In the genomic region with DNA sequence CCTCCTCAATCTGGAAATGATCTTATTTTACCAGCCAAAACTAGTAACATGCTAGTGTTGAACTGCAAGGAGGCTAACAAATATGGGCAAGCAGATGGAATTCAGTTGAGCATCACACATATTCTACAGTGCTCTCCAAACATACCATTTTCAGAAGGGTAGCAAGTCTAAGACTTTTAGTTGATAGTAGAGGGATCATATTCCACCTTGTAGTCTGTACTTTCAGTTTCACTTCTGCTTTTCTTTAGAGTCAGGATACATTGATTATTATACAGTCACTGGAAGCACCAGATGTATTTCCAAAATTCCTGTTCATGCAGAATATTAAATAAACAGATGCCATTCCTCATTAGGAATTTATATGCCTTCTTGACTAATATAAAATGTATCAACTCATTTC, we compare ENCODE assay signal across 13 cellular contexts.
A peak's percentile ranks its signal among the peaks of the same experiment; 100 is the strongest.
DNase-seq lines count a peak whose midpoint lies in the region; ATAC-seq and TF ChIP-seq lines count a peak whose summit lies in the region.
"Had no signal": no experiment of that assay in that cellular context is flagged by ENCODE, and none has a peak within 500 bp of the region (broad histone marks: within the 10 kb centered on the region; RNA-seq: fewer than 3 reads in every experiment).

No MANE protein-coding gene starts in this region.

- no peak overlapping the region for H3K4me2 ChIP-seq in trophoblast cell (ENCODE audit: low read length)

- H3K4me1 ChIP-seq in suprapubic skin = no peaks in the 10 kb centered on the region
- peaks cover 2% of the 10 kb centered on the region in 2 experiments for H3K4me1 ChIP-seq in trophoblast cell (ENCODE audit: control insufficient read depth in 1 of 2, insufficient read depth in 2 of 2, low read length in 2 of 2)

- H3K79me2 ChIP-seq in trophoblast cell (ENCODE audit: control insufficient read depth, insufficient read depth, low read length, poor library complexity) = no peaks in the 10 kb centered on the region

- no peaks in the 10 kb centered on the region for H3K4me1 Mint-ChIP-seq in activated naive CD4-positive, alpha-beta T cell treated with anti-CD3 and anti-CD28 coated beads, Interleukin-2, amount 10 ng/mL, durations not matched to agents 7 days and 5 days

- no peak overlapping the region for H2AFZ ChIP-seq in trophoblast cell (ENCODE audit: insufficient read depth, low read length, poor library complexity)

- no peak overlapping the region for H2BK120ac ChIP-seq in trophoblast cell (ENCODE audit: insufficient read depth, low read length, poor library complexity)

- no peak overlapping the region for H3K14ac ChIP-seq in trophoblast cell (ENCODE audit: low read length)

- CTCF ChIA-PET in activated naive CD4-positive, alpha-beta T cell treated with anti-CD3 and anti-CD28 coated beads, Interleukin-2, amount 10 ng/mL, durations not matched to agents 7 days and 5 days (lab: Charles Lee) = no interaction called here

- ATAC-seq in Right ventricle myocardium inferior = no peak

- no peaks in the 10 kb centered on the region for H3K27me3 Mint-ChIP-seq in activated naive CD4-positive, alpha-beta T cell treated with anti-CD3 and anti-CD28 coated beads, Interleukin-2, amount 10 ng/mL, durations not matched to agents 7 days and 5 days

- H3K18ac ChIP-seq in trophoblast cell (ENCODE audit: low read length) = no peak overlapping the region

- no peaks in the 10 kb centered on the region for H3K9me3 ChIP-seq in suprapubic skin
- no peaks in the 10 kb centered on the region for H3K9me3 ChIP-seq in trophoblast cell (ENCODE audit: insufficient read depth, low read depth, low read length)

- no peak overlapping the region for H4K8ac ChIP-seq in trophoblast cell (ENCODE audit: low read depth, low read length)

- H4K91ac ChIP-seq in trophoblast cell (ENCODE audit: low read depth, low read length) = no peak overlapping the region

- H3K27ac ChIP-seq in suprapubic skin (no peak overlapping the region), trophoblast cell (ENCODE audit: low read depth, low read length) (no peak overlapping the region)

- H2BK12ac ChIP-seq in trophoblast cell (ENCODE audit: low read length) = no peak overlapping the region

- no peak overlapping the region for H4K12ac ChIP-seq in trophoblast cell (ENCODE audit: low read depth, low read length)

- no peak overlapping the region for H3K4me3 Mint-ChIP-seq in activated naive CD4-positive, alpha-beta T cell treated with anti-CD3 and anti-CD28 coated beads, Interleukin-2, amount 10 ng/mL, durations not matched to agents 7 days and 5 days

- H2BK5ac ChIP-seq in trophoblast cell (ENCODE audit: low read depth, low read length, poor library complexity) = no peak overlapping the region

- no peak overlapping the region for H3K27ac Mint-ChIP-seq in activated naive CD4-positive, alpha-beta T cell treated with anti-CD3 and anti-CD28 coated beads, Interleukin-2, amount 10 ng/mL, durations not matched to agents 7 days and 5 days

- H3K27me3 ChIP-seq in suprapubic skin = no peaks in the 10 kb centered on the region
- H3K27me3 ChIP-seq in trophoblast cell (ENCODE audit: insufficient read depth, low read length) = no peaks in the 10 kb centered on the region

- no peak overlapping the region for H3K23ac ChIP-seq in trophoblast cell (ENCODE audit: low read length)

- H3K79me1 ChIP-seq in trophoblast cell (ENCODE audit: low read length) = peaks cover 2% of the 10 kb centered on the region

- intact Hi-C loops in Right ventricle myocardium inferior (cut with DNase I) = no loop called here

- no peaks in the 10 kb centered on the region for H3K9me3 Mint-ChIP-seq in activated naive CD4-positive, alpha-beta T cell treated with anti-CD3 and anti-CD28 coated beads, Interleukin-2, amount 10 ng/mL, durations not matched to agents 7 days and 5 days

- no peak for TF ChIP-seq CTCF in WI38 (IDR thresholded peaks at IDR 0.05; ENCODE audit: low read depth, low read length)
- no peak for TF ChIP-seq CTCF in suprapubic skin (IDR thresholded peaks at IDR 0.05)

- H3K4me3 ChIP-seq in WI38 (ENCODE audit: low read depth, low read length) (peak overlapping the region; percentile 28), suprapubic skin (peak overlapping the region; percentile 1), trophoblast cell (ENCODE audit: low read depth, low read length) (no peak overlapping the region)

- H3K36me3 Mint-ChIP-seq in activated naive CD4-positive, alpha-beta T cell treated with anti-CD3 and anti-CD28 coated beads, Interleukin-2, amount 10 ng/mL, durations not matched to agents 7 days and 5 days = no peaks in the 10 kb centered on the region

- TF ChIP-seq POLR2A in suprapubic skin (IDR thresholded peaks at IDR 0.05) = no peak

- no peak overlapping the region for H3K9ac ChIP-seq in trophoblast cell (ENCODE audit: low read length)

- no peak overlapping the region for H2AK5ac ChIP-seq in trophoblast cell (ENCODE audit: low read length)

- no peak overlapping the region for H3K4ac ChIP-seq in trophoblast cell (ENCODE audit: low read depth, low read length)

- H3K36me3 ChIP-seq in suprapubic skin (no peaks in the 10 kb centered on the region), trophoblast cell (ENCODE audit: control insufficient read depth in 1 of 2, insufficient read depth in 2 of 2, low read length in 2 of 2) (no peaks in the 10 kb centered on the region)

- no peak for TF ChIP-seq EP300 in suprapubic skin (IDR thresholded peaks at IDR 0.05)

- DNase-seq in NOMO-1 treated with DMSO at 0.1 percent for 48 hours (lab: John Stamatoyannopoulos, UW; ENCODE audit: unreplicated experiment) (peak; percentile 41), NOMO-1 treated with dmso at 0.1 percent for 144 hours (lab: John Stamatoyannopoulos, UW; ENCODE audit: unreplicated experiment) (no peak), LoVo (ENCODE audit: low spot score) (peak; percentile 6), suprapubic skin (ENCODE audit: low spot score in 2 of 2) (no peak), Right ventricle myocardium inferior (ENCODE audit: missing footprints) (no peak), trophoblast cell (no peak)
- no peak for DNase-seq in activated naive CD4-positive, alpha-beta T cell treated with anti-CD3 and anti-CD28 coated beads, Interleukin-2, amount 10 ng/mL, durations not matched to agents 7 days and 5 days
- DNase-seq: 8988T; activated CD4-positive, CD25-positive, alpha-beta regulatory T cell treated with anti-CD3 and anti-CD28 coated beads, Interleukin-2, amount 50 U/mL, for 72 hours; activated effector memory CD4-positive, alpha-beta T cell treated with Interleukin-2 at 50 U/mL for 16 hours; GOT3; NCI-H2227 treated with DMSO at 0.1 percent for 48 hours had no signal

Comparison
In these comparisons a context has a peak if more than half of its experiments do, and no peak if none do; other contexts are left out.
1. DNase-seq: peak in NOMO-1 treated with DMSO at 0.1 percent for 48 hours (single experiment) and LoVo (single experiment); none in NOMO-1 treated with dmso at 0.1 percent for 144 hours (single experiment), suprapubic skin (0 of 2), activated naive CD4-positive, alpha-beta T cell treated with anti-CD3 and anti-CD28 coated beads, Interleukin-2, amount 10 ng/mL, durations not matched to agents 7 days and 5 days (single experiment), Right ventricle myocardium inferior (single experiment) and trophoblast cell (0 of 2).